In genomic region chr20:35055445-35056276, GRCh38 we compare ENCODE assay signal across 11 cellular contexts. TPM values are rescaled to one million over a fixed set of nuclear protein-coding genes. Genes with fewer than 3 reads are reported as not detected.
DNase-seq lines count a peak whose midpoint lies in the region; ATAC-seq lines count a peak whose summit lies in the region.
"Had no signal": no experiment of that assay in that cellular context is flagged by ENCODE, and none has a peak within 500 bp of the region (broad histone marks: within the 10 kb centered on the region; RNA-seq: fewer than 3 reads in every experiment).

No MANE protein-coding gene starts in this region.

- H3K9me3 Mint-ChIP-seq in activated CD4-positive, alpha-beta memory T cell treated with anti-CD3 and anti-CD28 coated beads, Interleukin-2, amount 10 ng/mL, durations not matched to agents 7 days and 5 days = peaks cover 3% of the 10 kb centered on the region

- peak; percentile 41 for ATAC-seq in GM21825 (IDR thresholded peaks at IDR 0.05; ENCODE audit: unreplicated experiment)

- H2BK12ac ChIP-seq in mesenchymal stem cell (ENCODE audit: low read length in 2 of 2) = no peak overlapping the region

- 76% methylated on average over 9 of the region's 9 CpGs for WGBS in mesenchymal stem cell

- no peak overlapping the region for H2BK120ac ChIP-seq in mesenchymal stem cell (ENCODE audit: low read depth, low read length)

- H4K8ac ChIP-seq in mesenchymal stem cell (ENCODE audit: low read length) = no peak overlapping the region

- H3K14ac ChIP-seq in mesenchymal stem cell (ENCODE audit: low read length in 2 of 2) = no peak overlapping the region

- no peak overlapping the region for H2AK5ac ChIP-seq in mesenchymal stem cell (ENCODE audit: low read length, severe bottlenecking)

- peak overlapping the region; percentile 90 for H3K27ac Mint-ChIP-seq in activated CD4-positive, alpha-beta memory T cell treated with anti-CD3 and anti-CD28 coated beads, Interleukin-2, amount 10 ng/mL, durations not matched to agents 7 days and 5 days

- no peak overlapping the region for H3K4me2 ChIP-seq in mesenchymal stem cell (ENCODE audit: low read length, poor library complexity, severe bottlenecking)

- H4K91ac ChIP-seq in mesenchymal stem cell (ENCODE audit: low read length) = no peak overlapping the region

- H3K27ac ChIP-seq in mesenchymal stem cell (ENCODE audit: low read length, poor library complexity, severe bottlenecking) (no peak overlapping the region), caudate nucleus (ENCODE audit: low read depth, low read length) (no peak overlapping the region)
- H3K27ac ChIP-seq: breast epithelium, transverse colon had no signal

- H2BK5ac ChIP-seq in mesenchymal stem cell (ENCODE audit: low read depth, low read length, poor library complexity, severe bottlenecking) = no peak overlapping the region

- DNase-seq in ELR (ENCODE audit: low read depth) = peak; percentile 32
- peak; percentile 26 for DNase-seq in activated CD4-positive, alpha-beta memory T cell treated with anti-CD3 and anti-CD28 coated beads, Interleukin-2, amount 10 ng/mL, durations not matched to agents 7 days and 5 days
- DNase-seq in mesenchymal stem cell = peak; percentile 38
- no peak for DNase-seq in mucosa of gallbladder (ENCODE audit: low spot score)
- DNase-seq in amygdala (lab: John Stamatoyannopoulos, UW) = no peak
- no peak for DNase-seq in DMS153 treated with DMSO at 0.1 percent for 48 hours (lab: John Stamatoyannopoulos, UW; ENCODE audit: unreplicated experiment)
- DNase-seq in caudate nucleus (lab: John Stamatoyannopoulos, UW) = no peak
- DNase-seq: transverse colon had no signal

- peaks cover 25% of the 10 kb centered on the region for H3K79me1 ChIP-seq in mesenchymal stem cell (replicated peaks; ENCODE audit: low read length, poor library complexity, severe bottlenecking)

- no peaks in the 10 kb centered on the region for H3K27me3 ChIP-seq in mesenchymal stem cell (ENCODE audit: control insufficient read depth in 1 of 2, insufficient read depth in 1 of 2, low read length in 2 of 2)
- H3K27me3 ChIP-seq: breast epithelium, transverse colon had no signal

- H3K4ac ChIP-seq in mesenchymal stem cell (ENCODE audit: low read depth in 1 of 2, low read length in 2 of 2) = no peak overlapping the region

- peaks cover 3% of the 10 kb centered on the region for H3K4me1 ChIP-seq in mesenchymal stem cell (ENCODE audit: control insufficient read depth, insufficient read depth, low read depth, low read length)
- H3K4me1 ChIP-seq: breast epithelium, transverse colon had no signal

- H3K27me3 Mint-ChIP-seq in activated CD4-positive, alpha-beta memory T cell treated with anti-CD3 and anti-CD28 coated beads, Interleukin-2, amount 10 ng/mL, durations not matched to agents 7 days and 5 days = no peaks in the 10 kb centered on the region

- no peak overlapping the region for H3K23ac ChIP-seq in mesenchymal stem cell (ENCODE audit: low read length in 2 of 2)

- H3K36me3 ChIP-seq in mesenchymal stem cell (ENCODE audit: control insufficient read depth in 1 of 2, insufficient read depth in 2 of 2, low read depth in 1 of 2, low read length in 2 of 2) = peaks cover 2 to 64% of the 10 kb centered on the region in 2 experiments
- H3K36me3 ChIP-seq: breast epithelium had no signal

- CTCF ChIA-PET in activated CD4-positive, alpha-beta memory T cell treated with anti-CD3 and anti-CD28 coated beads, Interleukin-2, amount 10 ng/mL, durations not matched to agents 7 days and 5 days (lab: Charles Lee) = interaction anchor here (0.6 to 1.6 kb wide), 3 partner anchors 36 to 213 kb away, joined by 3 to 6 read pairs (median 3); no protein-coding TSS in a partner anchor

- no peaks in the 10 kb centered on the region for H3K9me3 ChIP-seq in mesenchymal stem cell (ENCODE audit: control insufficient read depth, low read length)
- H3K9me3 ChIP-seq: breast epithelium, transverse colon had no signal

- H3K36me3 Mint-ChIP-seq in activated CD4-positive, alpha-beta memory T cell treated with anti-CD3 and anti-CD28 coated beads, Interleukin-2, amount 10 ng/mL, durations not matched to agents 7 days and 5 days (ENCODE audit: low read depth) = peaks cover 54% of the 10 kb centered on the region

- POLR2A ChIA-PET in activated CD4-positive, alpha-beta memory T cell treated with anti-CD3 and anti-CD28 coated beads, Interleukin-2, amount 10 ng/mL, durations not matched to agents 7 days and 5 days (lab: Charles Lee) = interaction anchor here (3.1 kb wide), 1 partner anchor 37 kb away, joined by 17 read pairs; the partner anchor contains the start of gene TRPC4AP

- H3K18ac ChIP-seq in mesenchymal stem cell (ENCODE audit: low read depth in 1 of 2, low read length in 2 of 2) = no peak overlapping the region

- peaks cover 41% of the 10 kb centered on the region for H3K4me1 Mint-ChIP-seq in activated CD4-positive, alpha-beta memory T cell treated with anti-CD3 and anti-CD28 coated beads, Interleukin-2, amount 10 ng/mL, durations not matched to agents 7 days and 5 days

- no peak overlapping the region for H2BK15ac ChIP-seq in mesenchymal stem cell (ENCODE audit: low read depth, poor library complexity, severe bottlenecking)

- peak overlapping the region; percentile 65 for H3K4me3 Mint-ChIP-seq in activated CD4-positive, alpha-beta memory T cell treated with anti-CD3 and anti-CD28 coated beads, Interleukin-2, amount 10 ng/mL, durations not matched to agents 7 days and 5 days

- no peak overlapping the region for H3K4me3 ChIP-seq in mesenchymal stem cell (ENCODE audit: insufficient read depth in 1 of 2, low read depth in 1 of 2, low read length in 2 of 2)
- H3K4me3 ChIP-seq: breast epithelium, skin epidermis, transverse colon had no signal

- H3K9ac ChIP-seq in mesenchymal stem cell (ENCODE audit: low read length) = peak overlapping the region; percentile 55

- H2AFZ ChIP-seq in mesenchymal stem cell (ENCODE audit: low read depth, low read length) = no peak overlapping the region

RNA-seq across cellular contexts. Expression of gene TRPC4AP, which starts 36.9 kb away (rescaled TPM):
- total RNA-seq in activated CD4-positive, alpha-beta memory T cell treated with anti-CD3 and anti-CD28 coated beads, Interleukin-2, amount 10 ng/mL, durations not matched to agents 7 days and 5 days = 10 to 100 TPM; 63.5 to 65.7 TPM
- 50.9 TPM for polyA plus RNA-seq in mesenchymal stem cell (2013, experiment 1 of 2)
- 50.8 TPM for polyA plus RNA-seq in mesenchymal stem cell (2013, experiment 2 of 2)
- 60.5 TPM for total RNA-seq in mucosa of gallbladder

Comparison
In these comparisons a context has a peak if more than half of its experiments do, and no peak if none do; other contexts are left out.
1. DNase-seq: peak in ELR (single experiment), activated CD4-positive, alpha-beta memory T cell treated with anti-CD3 and anti-CD28 coated beads, Interleukin-2, amount 10 ng/mL, durations not matched to agents 7 days and 5 days (single experiment) and mesenchymal stem cell (single experiment); none in mucosa of gallbladder (single experiment), amygdala (0 of 56), DMS153 treated with DMSO at 0.1 percent for 48 hours (single experiment) and caudate nucleus (0 of 61).